In genomic region chr1:51616490-51616889, GRCh38 we compare ENCODE assay signal across 8 cellular contexts. TPM values are rescaled to one million over a fixed set of nuclear protein-coding genes. Genes with fewer than 3 reads are reported as not detected.
DNase-seq lines count a peak whose midpoint lies in the region; ATAC-seq and TF ChIP-seq lines count a peak whose summit lies in the region.

No MANE protein-coding gene starts in this region.

- no peak for TF ChIP-seq EP300 in sigmoid colon (IDR thresholded peaks at IDR 0.05)

- WGBS in sigmoid colon, 2 donors, result 61 to 70% methylated on average over 4 of the region's 4 CpGs

- H3K36me3 ChIP-seq in ES-I3 (ENCODE audit: insufficient read depth, low read length), result no peaks in the 10 kb centered on the region
- no peaks in the 10 kb centered on the region; the same call in 1 of the 2 replicates for H3K36me3 ChIP-seq in SJCRH30
- H3K36me3 ChIP-seq in sigmoid colon, result no peaks in the 10 kb centered on the region

- no peak for TF ChIP-seq CTCF in fibroblast of the aortic adventitia (IDR thresholded peaks at IDR 0.05; ENCODE audit: insufficient read depth, low read length)
- no peak for TF ChIP-seq CTCF in sigmoid colon (IDR thresholded peaks at IDR 0.05)

- H3K27ac ChIP-seq in SJCRH30 (no peak overlapping the region), sigmoid colon (peak overlapping the region; percentile 84 to 90 (median 88))

- 0 out of 2 replicates have a peak, but pooled peaks cover 3% of the 10 kb centered on the region for H3K27me3 ChIP-seq in SJCRH30
- H3K27me3 ChIP-seq in sigmoid colon, result no peaks in the 10 kb centered on the region

- H3K4me1 ChIP-seq in ES-I3 (ENCODE audit: insufficient read depth, low read length) (peaks cover 16% of the 10 kb centered on the region), SJCRH30 (peaks cover 29% of the 10 kb centered on the region), sigmoid colon (peaks cover 0 to 58% (median 46%) of the 10 kb centered on the region in 4 donors)

- H3K9ac ChIP-seq in ES-I3 (ENCODE audit: low read depth, low read length), result peak overlapping the region; percentile 19; the same call in 1 of the 2 replicates

- ATAC-seq in HG03025 (IDR thresholded peaks at IDR 0.05; ENCODE audit: low FRiP score, unreplicated experiment) (no peak), esophagus mucosa (no peak)

- no peak for DNase-seq in SJCRH30
- no peak for DNase-seq in fibroblast of the aortic adventitia (ENCODE audit: low read depth)
- no peak for DNase-seq in sigmoid colon
- no peak for DNase-seq in NCI-H345 treated with DMSO at 0.1 percent for 48 hours (lab: John Stamatoyannopoulos, UW; ENCODE audit: unreplicated experiment)
- DNase-seq in SW480 (ENCODE audit: low spot score), result no peak

- H3K9me3 ChIP-seq in ES-I3 (ENCODE audit: control insufficient read depth, insufficient read depth, low read length) (no peaks in the 10 kb centered on the region), SJCRH30 (replicated peaks) (no peaks in the 10 kb centered on the region), sigmoid colon (no peaks in the 10 kb centered on the region)

- intact Hi-C loops in sigmoid colon (cut with DNase I), result loop anchor here (5.0 kb wide), 1 partner anchor 99 kb away; the partner anchor contains the start of gene EPS15

- TF ChIP-seq POLR2A in sigmoid colon (IDR thresholded peaks at IDR 0.05), result no peak

- H3K4me3 ChIP-seq in SJCRH30, result peak overlapping the region; percentile 87
- H3K4me3 ChIP-seq in fibroblast of the aortic adventitia (ENCODE audit: low read depth, low read length), result peak overlapping the region; percentile 55
- H3K4me3 ChIP-seq in sigmoid colon, result peak overlapping the region; percentile 66 to 80 (median 77)

RNA-seq across cellular contexts. Expression of gene OSBPL9, which starts 0.4 kb away (rescaled TPM):
- 144 and 147 TPM in 2 replicates for total RNA-seq in SJCRH30 (2014; rRNA removed; shearing (Covaris generic))
- total RNA-seq in fibroblast of the aortic adventitia (ENCODE audit: low replicate concordance) (24.2 and 52.7 TPM in 2 replicates), sigmoid colon (10 to 100 TPM; 49.7 to 81.5 (median 71.9) TPM), esophagus mucosa (32.5 TPM)
- 10 to 100 TPM; 31.8 to 34.9 (median 32.2) TPM for polyA plus RNA-seq in sigmoid colon
